ENCODE assay signal across 7 cellular contexts in genomic region chr15:79028411-79028964, GRCh38.
DNase-seq lines count a peak whose midpoint lies in the region; ATAC-seq and TF ChIP-seq lines count a peak whose summit lies in the region.

No MANE protein-coding gene starts in this region.

- DNase-seq in RPMI8226 (peak; percentile 65), endodermal cell (peak; percentile 91), naive B cell (peak; percentile 14), GOT3 (lab: John Stamatoyannopoulos, UW) (no peak)
- DNase-seq in activated T-helper 1 cell treated with anti-CD3 and anti-CD28 coated beads, Interleukin-12 subunit alpha, Interleukin-12 subunit beta, Interleukin-2, Interleukin-4 antibody, amounts not matched to agents 30 ng/mL and 10 ng/mL and 1 ng/mL, durations not matched to agents 14 hours and 24 hours and 36 hours (ENCODE audit: low spot score), result no peak

- H3K27me3 Mint-ChIP-seq in endodermal cell (ENCODE audit: insufficient read depth) (peaks cover 7% of the 10 kb centered on the region), naive B cell (peaks cover 0 to 12% (median 0%) of the 10 kb centered on the region in 3 donors)
- H3K27me3 Mint-ChIP-seq in activated T-helper 1 cell treated with anti-CD3 and anti-CD28 coated beads, Interleukin-12 subunit alpha, Interleukin-12 subunit beta, Interleukin-2, Interleukin-4 antibody, amounts not matched to agents 30 ng/mL and 10 ng/mL and 1 ng/mL, durations not matched to agents 14 hours and 24 hours and 36 hours (ENCODE audit: insufficient read depth), result peaks cover 5% of the 10 kb centered on the region

- ATAC-seq in naive B cell (ENCODE audit: low read depth in 2 of 2), result no peak

- H3F3A ChIP-seq in DOHH2 (ENCODE audit: control insufficient read depth, insufficient read depth), result no peaks in the 10 kb centered on the region

- CTCF ChIA-PET in HEK293 (lab: Yijun Ruan, JAX), result interaction anchor here (0.6 to 15.3 kb wide), 53 partner anchors 9 to 1415 kb away, joined by 3 to 455 read pairs (median 4); no protein-coding TSS in a partner anchor

- H3K4me1 Mint-ChIP-seq in endodermal cell, result no peaks in the 10 kb centered on the region
- peaks cover 9 to 18% (median 13%) of the 10 kb centered on the region in 3 donors for H3K4me1 Mint-ChIP-seq in naive B cell
- H3K4me1 Mint-ChIP-seq in activated T-helper 1 cell treated with anti-CD3 and anti-CD28 coated beads, Interleukin-12 subunit alpha, Interleukin-12 subunit beta, Interleukin-2, Interleukin-4 antibody, amounts not matched to agents 30 ng/mL and 10 ng/mL and 1 ng/mL, durations not matched to agents 14 hours and 24 hours and 36 hours (ENCODE audit: low read depth), result no peaks in the 10 kb centered on the region

- H3K9me2 ChIP-seq in DOHH2 (replicated peaks; ENCODE audit: control insufficient read depth, low read length), result no peaks in the 10 kb centered on the region

- no peak overlapping the region for H3K4me2 ChIP-seq in DOHH2 (ENCODE audit: low read length)

- no peaks in the 10 kb centered on the region for H4K20me1 ChIP-seq in DOHH2 (ENCODE audit: control insufficient read depth, insufficient read depth, low read depth, low read length)

- H3K4me3 Mint-ChIP-seq in endodermal cell (no peak overlapping the region), naive B cell (no peak overlapping the region)
- no peak overlapping the region for H3K4me3 Mint-ChIP-seq in activated T-helper 1 cell treated with anti-CD3 and anti-CD28 coated beads, Interleukin-12 subunit alpha, Interleukin-12 subunit beta, Interleukin-2, Interleukin-4 antibody, amounts not matched to agents 30 ng/mL and 10 ng/mL and 1 ng/mL, durations not matched to agents 14 hours and 24 hours and 36 hours

- H3K4me3 ChIP-seq in DOHH2 (ENCODE audit: low read length) (no peak overlapping the region), HEK293 (ENCODE audit: low read depth, low read length) (no peak overlapping the region), endodermal cell (ENCODE audit: low read length) (no peak overlapping the region)

- 30 to 71% methylated on average over 3 to 7 of the region's 7 CpGs for WGBS in endodermal cell (ENCODE audit: insufficient coverage in 1 of 2, insufficient read length in 1 of 2), 2 experiments

- H3K4me1 ChIP-seq in DOHH2 (ENCODE audit: control insufficient read depth, low read length) (0 out of 2 replicates have a peak, but pooled peaks cover 4% of the 10 kb centered on the region), HEK293 (ENCODE audit: control insufficient read depth, insufficient read depth, low read length) (no peaks in the 10 kb centered on the region), endodermal cell (ENCODE audit: control insufficient read depth, insufficient read depth, low read length) (no peaks in the 10 kb centered on the region)

- peak; percentile 97 for TF ChIP-seq CTCF in DOHH2 (IDR thresholded peaks at IDR 0.05; ENCODE audit: low read depth, low read length, poor library complexity, severe bottlenecking)
- peak; percentile 55 for TF ChIP-seq CTCF in HEK293 (tag by site-specific recombination; IDR thresholded peaks at IDR 0.05)
- peak; percentile 90 for TF ChIP-seq CTCF in endodermal cell (conservative IDR thresholded peaks at IDR 0.05)

- POLR2A ChIA-PET in HEK293 (lab: Yijun Ruan, JAX), result no interaction called here

- H3K9me3 ChIP-seq in DOHH2 (ENCODE audit: control insufficient read depth, insufficient read depth, low read length), result peaks cover 4% of the 10 kb centered on the region; the same call in 1 of the 2 replicates
- H3K9me3 ChIP-seq in HEK293 (ENCODE audit: control insufficient read depth, insufficient read depth, low read depth, low read length), result no peaks in the 10 kb centered on the region
- peaks cover 6% of the 10 kb centered on the region for H3K9me3 ChIP-seq in endodermal cell (ENCODE audit: control insufficient read depth, low read length)

- H3K27ac ChIP-seq in DOHH2 (ENCODE audit: low read depth, low read length), result no peak overlapping the region
- H3K27ac ChIP-seq in HEK293 (ENCODE audit: extremely low read depth, low read depth, low read length), result no peak overlapping the region
- no peak overlapping the region for H3K27ac ChIP-seq in endodermal cell (ENCODE audit: low read depth, low read length)

- no peak overlapping the region for H3K27ac Mint-ChIP-seq in endodermal cell
- H3K27ac Mint-ChIP-seq in naive B cell, result peak overlapping the region in 3 of 6 donors; percentile 17 to 84 (median 83)
- no peak overlapping the region for H3K27ac Mint-ChIP-seq in activated T-helper 1 cell treated with anti-CD3 and anti-CD28 coated beads, Interleukin-12 subunit alpha, Interleukin-12 subunit beta, Interleukin-2, Interleukin-4 antibody, amounts not matched to agents 30 ng/mL and 10 ng/mL and 1 ng/mL, durations not matched to agents 14 hours and 24 hours and 36 hours

- H3K79me2 ChIP-seq in DOHH2 (ENCODE audit: control insufficient read depth, low read length), result no peaks in the 10 kb centered on the region

- H3K27me3 ChIP-seq in DOHH2 (ENCODE audit: control insufficient read depth, low read length) (no peaks in the 10 kb centered on the region), endodermal cell (ENCODE audit: control insufficient read depth, insufficient read depth, low read length, poor library complexity, severe bottlenecking) (no peaks in the 10 kb centered on the region)

- intact Hi-C loops in activated T-helper 1 cell treated with anti-CD3 and anti-CD28 coated beads, Interleukin-12 subunit alpha, Interleukin-12 subunit beta, Interleukin-2, Interleukin-4 antibody, amounts not matched to agents 30 ng/mL and 10 ng/mL and 1 ng/mL, durations not matched to agents 14 hours and 24 hours and 36 hours (cut with micrococcal nuclease), result no loop called here

- H3K9me3 Mint-ChIP-seq in endodermal cell (peaks cover 12% of the 10 kb centered on the region), naive B cell (peaks cover 0 to 13% (median 4%) of the 10 kb centered on the region in 7 donors)
- peaks cover 5% of the 10 kb centered on the region for H3K9me3 Mint-ChIP-seq in activated T-helper 1 cell treated with anti-CD3 and anti-CD28 coated beads, Interleukin-12 subunit alpha, Interleukin-12 subunit beta, Interleukin-2, Interleukin-4 antibody, amounts not matched to agents 30 ng/mL and 10 ng/mL and 1 ng/mL, durations not matched to agents 14 hours and 24 hours and 36 hours

- H3K9ac ChIP-seq in endodermal cell (ENCODE audit: extremely low read depth, low read length, poor library complexity, severe bottlenecking), result no peak overlapping the region

- H3K36me3 Mint-ChIP-seq in endodermal cell (ENCODE audit: low read depth) (no peaks in the 10 kb centered on the region), naive B cell (peaks cover 0 to 4% of the 10 kb centered on the region in 2 donors)
- no peaks in the 10 kb centered on the region for H3K36me3 Mint-ChIP-seq in activated T-helper 1 cell treated with anti-CD3 and anti-CD28 coated beads, Interleukin-12 subunit alpha, Interleukin-12 subunit beta, Interleukin-2, Interleukin-4 antibody, amounts not matched to agents 30 ng/mL and 10 ng/mL and 1 ng/mL, durations not matched to agents 14 hours and 24 hours and 36 hours (ENCODE audit: low read depth)

- H3K36me3 ChIP-seq in DOHH2 (ENCODE audit: control insufficient read depth, low read length) (no peaks in the 10 kb centered on the region), HEK293 (ENCODE audit: control insufficient read depth in 2 of 2, insufficient read depth in 1 of 2, low read length in 2 of 2) (no peaks in the 10 kb centered on the region), endodermal cell (ENCODE audit: control insufficient read depth, insufficient read depth, low read length) (no peaks in the 10 kb centered on the region)

TF ChIP-seq in HEK293, 187 proteins besides CTCF, POLR2A, EP300 and RAD21:
- TF ChIP-seq EGR2 (tag by site-specific recombination; IDR thresholded peaks at IDR 0.05; ENCODE audit: low read depth) (peak; percentile 78), YY1 (tag by site-specific recombination; IDR thresholded peaks at IDR 0.05) (peak; percentile 34; the same call in 1 of the 2 replicates), ZNF843 (tag by site-specific recombination; IDR thresholded peaks at IDR 0.05) (no peak), ZBTB10 (tag by site-specific recombination; IDR thresholded peaks at IDR 0.05) (no peak), ZFHX2 (tag by site-specific recombination; conservative IDR thresholded peaks at IDR 0.05) (peak; percentile 77), ZNF600 (tag by site-specific recombination; IDR thresholded peaks at IDR 0.05) (peak; percentile 78), ZNF654 (tag by site-specific recombination; IDR thresholded peaks at IDR 0.05; ENCODE audit: low read depth) (peak; percentile 66)

Comparison
In these comparisons a context has a peak if more than half of its experiments do, and no peak if none do; other contexts are left out.
1. DNase-seq: peak in RPMI8226 (single experiment), endodermal cell (single experiment) and naive B cell (single experiment); none in activated T-helper 1 cell treated with anti-CD3 and anti-CD28 coated beads, Interleukin-12 subunit alpha, Interleukin-12 subunit beta, Interleukin-2, Interleukin-4 antibody, amounts not matched to agents 30 ng/mL and 10 ng/mL and 1 ng/mL, durations not matched to agents 14 hours and 24 hours and 36 hours (single experiment) and GOT3 (single experiment).
2. Peak in every context shown above with its lines, with median percentiles within 50 percentile points of each other: CTCF ChIP-seq.